In the genomic region with DNA sequence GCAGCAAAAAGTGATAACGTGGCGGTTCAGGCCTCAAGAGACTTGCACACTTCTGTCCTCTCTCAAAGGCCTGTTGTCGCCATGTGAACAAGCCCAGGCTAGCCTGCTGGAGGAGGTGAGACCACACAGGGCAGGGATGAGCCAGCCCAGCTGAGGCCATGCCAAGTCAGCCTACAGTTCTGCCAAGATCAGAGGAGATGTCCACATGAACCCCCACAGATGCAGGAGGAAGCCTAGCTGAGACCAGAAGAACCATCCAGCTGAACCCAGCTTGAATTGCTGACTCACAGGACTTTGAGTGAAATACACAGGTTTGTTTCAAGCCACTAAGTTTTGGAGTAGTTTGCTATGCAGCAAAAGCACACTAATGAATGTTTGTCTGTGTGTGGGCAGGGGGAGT, we compare ENCODE assay signal across 1 cellular context.
TF ChIP-seq lines count a peak whose summit lies in the region.

No MANE protein-coding gene starts in this region.

TF ChIP-seq in WTC11, 78 proteins besides CTCF, POLR2A, EP300 and RAD21 (continued from another document):
- TF ChIP-seq, protein P1, sequence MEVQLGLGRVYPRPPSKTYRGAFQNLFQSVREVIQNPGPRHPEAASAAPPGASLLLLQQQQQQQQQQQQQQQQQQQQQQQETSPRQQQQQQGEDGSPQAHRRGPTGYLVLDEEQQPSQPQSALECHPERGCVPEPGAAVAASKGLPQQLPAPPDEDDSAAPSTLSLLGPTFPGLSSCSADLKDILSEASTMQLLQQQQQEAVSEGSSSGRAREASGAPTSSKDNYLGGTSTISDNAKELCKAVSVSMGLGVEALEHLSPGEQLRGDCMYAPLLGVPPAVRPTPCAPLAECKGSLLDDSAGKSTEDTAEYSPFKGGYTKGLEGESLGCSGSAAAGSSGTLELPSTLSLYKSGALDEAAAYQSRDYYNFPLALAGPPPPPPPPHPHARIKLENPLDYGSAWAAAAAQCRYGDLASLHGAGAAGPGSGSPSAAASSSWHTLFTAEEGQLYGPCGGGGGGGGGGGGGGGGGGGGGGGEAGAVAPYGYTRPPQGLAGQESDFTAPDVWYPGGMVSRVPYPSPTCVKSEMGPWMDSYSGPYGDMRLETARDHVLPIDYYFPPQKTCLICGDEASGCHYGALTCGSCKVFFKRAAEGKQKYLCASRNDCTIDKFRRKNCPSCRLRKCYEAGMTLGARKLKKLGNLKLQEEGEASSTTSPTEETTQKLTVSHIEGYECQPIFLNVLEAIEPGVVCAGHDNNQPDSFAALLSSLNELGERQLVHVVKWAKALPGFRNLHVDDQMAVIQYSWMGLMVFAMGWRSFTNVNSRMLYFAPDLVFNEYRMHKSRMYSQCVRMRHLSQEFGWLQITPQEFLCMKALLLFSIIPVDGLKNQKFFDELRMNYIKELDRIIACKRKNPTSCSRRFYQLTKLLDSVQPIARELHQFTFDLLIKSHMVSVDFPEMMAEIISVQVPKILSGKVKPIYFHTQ (CRISPR knock-in tag; IDR thresholded peaks at IDR 0.05): no peak
- TF ChIP-seq ZNF263 (CRISPR knock-in tag; IDR thresholded peaks at IDR 0.05; ENCODE audit: low read depth) (no peak), FOXK1 (CRISPR knock-in tag; IDR thresholded peaks at IDR 0.05) (no peak), ZNF416 (CRISPR knock-in tag; IDR thresholded peaks at IDR 0.05) (no peak), NR2C2 (CRISPR knock-in tag; IDR thresholded peaks at IDR 0.05) (no peak)
- TF ChIP-seq, protein P2, sequence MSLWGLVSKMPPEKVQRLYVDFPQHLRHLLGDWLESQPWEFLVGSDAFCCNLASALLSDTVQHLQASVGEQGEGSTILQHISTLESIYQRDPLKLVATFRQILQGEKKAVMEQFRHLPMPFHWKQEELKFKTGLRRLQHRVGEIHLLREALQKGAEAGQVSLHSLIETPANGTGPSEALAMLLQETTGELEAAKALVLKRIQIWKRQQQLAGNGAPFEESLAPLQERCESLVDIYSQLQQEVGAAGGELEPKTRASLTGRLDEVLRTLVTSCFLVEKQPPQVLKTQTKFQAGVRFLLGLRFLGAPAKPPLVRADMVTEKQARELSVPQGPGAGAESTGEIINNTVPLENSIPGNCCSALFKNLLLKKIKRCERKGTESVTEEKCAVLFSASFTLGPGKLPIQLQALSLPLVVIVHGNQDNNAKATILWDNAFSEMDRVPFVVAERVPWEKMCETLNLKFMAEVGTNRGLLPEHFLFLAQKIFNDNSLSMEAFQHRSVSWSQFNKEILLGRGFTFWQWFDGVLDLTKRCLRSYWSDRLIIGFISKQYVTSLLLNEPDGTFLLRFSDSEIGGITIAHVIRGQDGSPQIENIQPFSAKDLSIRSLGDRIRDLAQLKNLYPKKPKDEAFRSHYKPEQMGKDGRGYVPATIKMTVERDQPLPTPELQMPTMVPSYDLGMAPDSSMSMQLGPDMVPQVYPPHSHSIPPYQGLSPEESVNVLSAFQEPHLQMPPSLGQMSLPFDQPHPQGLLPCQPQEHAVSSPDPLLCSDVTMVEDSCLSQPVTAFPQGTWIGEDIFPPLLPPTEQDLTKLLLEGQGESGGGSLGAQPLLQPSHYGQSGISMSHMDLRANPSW (CRISPR knock-in tag; conservative IDR thresholded peaks at IDR 0.05; ENCODE audit: low read depth): no peak
- TF ChIP-seq, protein P3, sequence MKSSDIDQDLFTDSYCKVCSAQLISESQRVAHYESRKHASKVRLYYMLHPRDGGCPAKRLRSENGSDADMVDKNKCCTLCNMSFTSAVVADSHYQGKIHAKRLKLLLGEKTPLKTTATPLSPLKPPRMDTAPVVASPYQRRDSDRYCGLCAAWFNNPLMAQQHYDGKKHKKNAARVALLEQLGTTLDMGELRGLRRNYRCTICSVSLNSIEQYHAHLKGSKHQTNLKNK (CRISPR knock-in tag; IDR thresholded peaks at IDR 0.05): no peak
